ENCODE assay signal across 10 cellular contexts in genomic region chr1:21284206-21285137, GRCh38. TPM values are rescaled to one million over a fixed set of nuclear protein-coding genes. Genes with fewer than 3 reads are reported as not detected.
DNase-seq lines count a peak whose midpoint lies in the region; ATAC-seq, FAIRE-seq and TF ChIP-seq lines count a peak whose summit lies in the region.
"Had no signal": no experiment of that assay in that cellular context is flagged by ENCODE, and none has a peak within 500 bp of the region (broad histone marks: within the 10 kb centered on the region; RNA-seq: fewer than 3 reads in every experiment).

No MANE protein-coding gene starts in this region.

- peaks cover 0 to 9% (median 0%) of the 10 kb centered on the region in 7 donors for H3K9me3 Mint-ChIP-seq in CD14-positive monocyte
- H3K9me3 Mint-ChIP-seq in activated B cell treated with CpG ODN at 0.5 μM for 24 hours, result no peaks in the 10 kb centered on the region
- no peaks in the 10 kb centered on the region for H3K9me3 Mint-ChIP-seq in nephron progenitor cell
- H3K9me3 Mint-ChIP-seq: natural killer cell treated with Interleukin-12 subunit alpha and Interleukin-12 subunit beta and Interleukin-15 and Interleukin-18, amount 100 ng/mL, for 72 hours had no signal

- H3K27ac Mint-ChIP-seq in CD14-positive monocyte, result peak overlapping the region; percentile 46 to 84 (median 73)
- peak overlapping the region; percentile 78 for H3K27ac Mint-ChIP-seq in activated B cell treated with CpG ODN at 0.5 μM for 24 hours
- H3K27ac Mint-ChIP-seq in nephron progenitor cell, result peak overlapping the region; percentile 77

- H3K4me1 Mint-ChIP-seq in CD14-positive monocyte (peaks cover 59% of the 10 kb centered on the region), activated B cell treated with CpG ODN at 0.5 μM for 24 hours (peaks cover 72% of the 10 kb centered on the region), nephron progenitor cell (peaks cover 33% of the 10 kb centered on the region)

- peak; percentile 61 for ATAC-seq in activated B cell treated with CpG ODN at 0.5 μM for 24 hours (ENCODE audit: low read depth)
- no peak for ATAC-seq in HG02571 (IDR thresholded peaks at IDR 0.05; ENCODE audit: unreplicated experiment)
- ATAC-seq: natural killer cell treated with Interleukin-12 subunit alpha and Interleukin-12 subunit beta and Interleukin-15 and Interleukin-18, amount 100 ng/mL, for 72 hours had no signal

- TF ChIP-seq CTCF in CD14-positive monocyte (IDR thresholded peaks at IDR 0.05) (no peak), GM10266 (IDR thresholded peaks at IDR 0.05; ENCODE audit: control insufficient read depth, insufficient read depth, low read depth, missing control alignments) (no peak), activated B cell treated with CpG ODN at 0.5 μM for 24 hours (IDR thresholded peaks at IDR 0.05) (no peak), nephron progenitor cell (IDR thresholded peaks at IDR 0.05) (no peak)

- H3K4me3 Mint-ChIP-seq in CD14-positive monocyte (peak overlapping the region; percentile 38 to 83), activated B cell treated with CpG ODN at 0.5 μM for 24 hours (peak overlapping the region; percentile 35), nephron progenitor cell (no peak overlapping the region)
- H3K4me3 Mint-ChIP-seq: natural killer cell treated with Interleukin-12 subunit alpha and Interleukin-12 subunit beta and Interleukin-15 and Interleukin-18, amount 100 ng/mL, for 72 hours had no signal

- DNase-seq in CD14-positive monocyte (ENCODE audit: low spot score), result peak; percentile 75
- DNase-seq in GM10266 (ENCODE audit: extremely low spot score), result peak; percentile 48
- DNase-seq in activated B cell treated with CpG ODN at 0.5 μM for 24 hours, result no peak
- DNase-seq in nephron progenitor cell, result no peak
- DNase-seq in KG1 (lab: John Stamatoyannopoulos, UW), result no peak
- DNase-seq in RCC 7860 (ENCODE audit: low spot score), result no peak
- DNase-seq in pons (ENCODE audit: low spot score), result no peak
- DNase-seq: NCI-H1417 had no signal

- POLR2A ChIA-PET in activated B cell treated with CpG ODN at 0.5 μM for 24 hours (lab: Charles Lee), result interaction anchor here (0.6 to 3.4 kb wide), 5 partner anchors 9 to 79 kb away, joined by 4 to 19 read pairs (median 5); no protein-coding TSS in a partner anchor

- intact Hi-C loops in CD14-positive monocyte (cut with micrococcal nuclease) (no loop called here), activated B cell treated with CpG ODN at 0.5 μM for 24 hours (cut with micrococcal nuclease) (loop anchor here (1.0 kb wide), 1 partner anchor 10 kb away; no protein-coding TSS in a partner anchor)

- H3K27me3 Mint-ChIP-seq in CD14-positive monocyte (ENCODE audit: low read depth in 3 of 3) (peaks cover 23 to 63% (median 43%) of the 10 kb centered on the region in 3 donors), activated B cell treated with CpG ODN at 0.5 μM for 24 hours (no peaks in the 10 kb centered on the region), nephron progenitor cell (ENCODE audit: low read depth, poor library complexity) (peaks cover 8% of the 10 kb centered on the region)

- no peak for FAIRE-seq in RCC 7860 (lab: Jason Lieb, UNC)

- CTCF ChIA-PET in activated B cell treated with CpG ODN at 0.5 μM for 24 hours (lab: Charles Lee), result interaction anchor here (3.5 to 5.0 kb wide), 2 partner anchors 15 to 84 kb away, joined by 13 to 29 read pairs; no protein-coding TSS in a partner anchor

- H3K36me3 Mint-ChIP-seq in CD14-positive monocyte (peaks cover 63 to 65% of the 10 kb centered on the region in 2 donors), activated B cell treated with CpG ODN at 0.5 μM for 24 hours (ENCODE audit: low read depth) (peaks cover 67% of the 10 kb centered on the region), nephron progenitor cell (ENCODE audit: low read depth) (no peaks in the 10 kb centered on the region)
- H3K36me3 Mint-ChIP-seq: natural killer cell treated with Interleukin-12 subunit alpha and Interleukin-12 subunit beta and Interleukin-15 and Interleukin-18, amount 100 ng/mL, for 72 hours had no signal

RNA-seq across cellular contexts. Expression of gene ECE1, which starts 5.8 kb away (rescaled TPM):
- 10 to 100 TPM; 10.6 to 23.3 TPM for polyA plus RNA-seq in CD14-positive monocyte
- 208 and 209 TPM in 2 replicates for total RNA-seq in activated B cell treated with CpG ODN at 0.5 μM for 24 hours

Comparison
In these comparisons a context has a peak if more than half of its experiments do, and no peak if none do; other contexts are left out.
1. DNase-seq: peak in CD14-positive monocyte (single experiment) and GM10266 (single experiment); none in activated B cell treated with CpG ODN at 0.5 μM for 24 hours (single experiment), nephron progenitor cell (single experiment), KG1 (single experiment), RCC 7860 (single experiment) and pons (single experiment).
2. Peak in every context shown above with its lines, with median percentiles within 50 percentile points of each other: H3K27ac Mint-ChIP-seq.